Comparison of ENCODE assay signal across 21 cellular contexts in the genomic region with DNA sequence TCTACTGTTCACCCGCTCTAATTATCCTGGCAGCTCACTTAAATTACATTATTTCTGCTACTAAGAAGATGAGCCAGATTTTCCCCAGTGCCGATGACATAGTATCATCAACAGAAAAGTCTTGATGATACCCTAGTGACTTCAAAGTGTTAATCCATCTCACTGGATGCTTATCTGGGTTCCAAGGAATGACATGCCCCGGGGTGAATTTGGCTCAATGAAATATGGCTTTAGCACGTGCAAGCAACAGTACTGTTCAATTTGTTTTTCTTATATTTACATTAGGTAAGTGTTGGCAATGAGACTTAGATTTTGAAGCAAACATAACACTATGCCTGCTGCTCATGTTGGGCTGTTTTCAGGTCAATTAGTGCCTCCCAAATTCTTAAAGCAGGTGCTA.
A peak's percentile ranks its signal among the peaks of the same experiment; 100 is the strongest.
DNase-seq lines count a peak whose midpoint lies in the region; ATAC-seq and TF ChIP-seq lines count a peak whose summit lies in the region.
"Had no signal": no experiment of that assay in that cellular context is flagged by ENCODE, and none has a peak within 500 bp of the region (broad histone marks: within the 10 kb centered on the region; RNA-seq: fewer than 3 reads in every experiment).

No MANE protein-coding gene starts in this region.

- BruUV-seq in mammary epithelial cell (replicated peaks; lab: Mats Ljungman, UMichigan): no TSS peak
- no TSS peak for BruUV-seq in MCF 10A (replicated peaks; lab: Mats Ljungman, UMichigan)

- H3K9me3 Mint-ChIP-seq in MCF 10A (ENCODE audit: unreplicated experiment): no peaks in the 10 kb centered on the region
- peaks cover 4% of the 10 kb centered on the region for H3K9me3 Mint-ChIP-seq in activated T-helper 1 cell treated with anti-CD3 and anti-CD28 coated beads, Interleukin-12 subunit alpha, Interleukin-12 subunit beta, Interleukin-2, Interleukin-4 antibody, amounts not matched to agents 30 ng/mL and 10 ng/mL and 1 ng/mL, durations not matched to agents 14 hours and 24 hours and 36 hours
- H3K9me3 Mint-ChIP-seq in activated T-helper 2 cell treated with anti-CD3 and anti-CD28 coated beads, Interferon-gamma antibody, Interleukin-2, Interleukin-4, amounts not matched to agents 10 μg/mL and 5 μg/mL and 100 μg/mL, durations not matched to agents 14 hours and 24 hours and 36 hours: peaks cover 13% of the 10 kb centered on the region
- H3K9me3 Mint-ChIP-seq: activated CD4-positive, alpha-beta T cell treated with anti-CD3 and anti-CD28 coated beads, Interleukin-2, amount 10 ng/mL, durations not matched to agents 24 days and 14 days; CD8-positive, alpha-beta T cell had no signal

- no peak for ATAC-seq in HG02973 (IDR thresholded peaks at IDR 0.05; ENCODE audit: unreplicated experiment)
- ATAC-seq: CD8-positive, alpha-beta T cell; HCT116; left ventricle myocardium superior had no signal

- no peaks in the 10 kb centered on the region for H3K4me1 Mint-ChIP-seq in MCF 10A (ENCODE audit: insufficient read depth, unreplicated experiment)
- H3K4me1 Mint-ChIP-seq in activated T-helper 1 cell treated with anti-CD3 and anti-CD28 coated beads, Interleukin-12 subunit alpha, Interleukin-12 subunit beta, Interleukin-2, Interleukin-4 antibody, amounts not matched to agents 30 ng/mL and 10 ng/mL and 1 ng/mL, durations not matched to agents 14 hours and 24 hours and 36 hours (ENCODE audit: low read depth): no peaks in the 10 kb centered on the region
- no peaks in the 10 kb centered on the region for H3K4me1 Mint-ChIP-seq in activated T-helper 2 cell treated with anti-CD3 and anti-CD28 coated beads, Interferon-gamma antibody, Interleukin-2, Interleukin-4, amounts not matched to agents 10 μg/mL and 5 μg/mL and 100 μg/mL, durations not matched to agents 14 hours and 24 hours and 36 hours (ENCODE audit: low read depth)
- H3K4me1 Mint-ChIP-seq: activated CD4-positive, alpha-beta T cell treated with anti-CD3 and anti-CD28 coated beads, Interleukin-2, amount 10 ng/mL, durations not matched to agents 24 days and 14 days; naive B cell had no signal

- H3K27ac Mint-ChIP-seq in MCF 10A (ENCODE audit: low read depth, unreplicated experiment): no peak overlapping the region
- H3K27ac Mint-ChIP-seq in activated T-helper 1 cell treated with anti-CD3 and anti-CD28 coated beads, Interleukin-12 subunit alpha, Interleukin-12 subunit beta, Interleukin-2, Interleukin-4 antibody, amounts not matched to agents 30 ng/mL and 10 ng/mL and 1 ng/mL, durations not matched to agents 14 hours and 24 hours and 36 hours: no peak overlapping the region
- H3K27ac Mint-ChIP-seq in activated T-helper 2 cell treated with anti-CD3 and anti-CD28 coated beads, Interferon-gamma antibody, Interleukin-2, Interleukin-4, amounts not matched to agents 10 μg/mL and 5 μg/mL and 100 μg/mL, durations not matched to agents 14 hours and 24 hours and 36 hours: no peak overlapping the region
- H3K27ac Mint-ChIP-seq: activated CD4-positive, alpha-beta T cell treated with anti-CD3 and anti-CD28 coated beads, Interleukin-2, amount 10 ng/mL, durations not matched to agents 24 days and 14 days; brain; CD8-positive, alpha-beta T cell; naive B cell had no signal

- no peak overlapping the region for H3K9ac ChIP-seq in mammary epithelial cell (ENCODE audit: insufficient read depth, low read length)
- H3K9ac ChIP-seq: parathyroid adenoma had no signal

- POLR2A ChIA-PET in MCF 10A (lab: Yijun Ruan, JAX): no interaction called here

- no peaks in the 10 kb centered on the region for H3K9me3 ChIP-seq in mammary epithelial cell (replicated peaks; ENCODE audit: insufficient read depth, low read length)
- H3K9me3 ChIP-seq: vagina had no signal

- DNase-seq in mammary epithelial cell (no peak), MCF 10A (ENCODE audit: unreplicated experiment) (no peak), NCI-H774 (lab: John Stamatoyannopoulos, UW) (peak; percentile 30), fibroblast of pulmonary artery (ENCODE audit: low read depth) (peak; percentile 4), SHP77 (lab: John Stamatoyannopoulos, UW) (no peak)
- no peak for DNase-seq in activated T-helper 1 cell treated with anti-CD3 and anti-CD28 coated beads, Interleukin-12 subunit alpha, Interleukin-12 subunit beta, Interleukin-2, Interleukin-4 antibody, amounts not matched to agents 30 ng/mL and 10 ng/mL and 1 ng/mL, durations not matched to agents 14 hours and 24 hours and 36 hours (ENCODE audit: low spot score)
- no peak for DNase-seq in activated T-helper 2 cell treated with anti-CD3 and anti-CD28 coated beads, Interferon-gamma antibody, Interleukin-2, Interleukin-4, amounts not matched to agents 10 μg/mL and 5 μg/mL and 100 μg/mL, durations not matched to agents 14 hours and 24 hours and 36 hours (ENCODE audit: low spot score)
- DNase-seq: activated CD4-positive, alpha-beta T cell treated with anti-CD3 and anti-CD28 coated beads, Interleukin-2, amount 10 ng/mL, durations not matched to agents 24 days and 14 days; activated CD8-positive, alpha-beta memory T cell treated with anti-CD3 and anti-CD28 coated beads, Interleukin-2, amount 50 U/mL, for 48 hours; activated naive CD4-positive, alpha-beta T cell treated with Interleukin-2 at 50 U/mL for 16 hours; CD8-positive, alpha-beta T cell; left ventricle myocardium superior; naive B cell; NCI-H2171 treated with DMSO at 0.1 percent for 48 hours; stimulated activated CD4-positive, alpha-beta T cell treated with anti-CD3 and anti-CD28 coated beads, Interleukin-4, amount 100 ng/mL, for 1 hour; substantia nigra had no signal

- no peaks in the 10 kb centered on the region for H4K20me1 ChIP-seq in mammary epithelial cell (ENCODE audit: insufficient read depth, low read length)

- H2AFZ ChIP-seq in mammary epithelial cell (ENCODE audit: low read depth, low read length): peak overlapping the region; percentile 61
- H2AFZ ChIP-seq: parathyroid adenoma had no signal

- H3K36me3 Mint-ChIP-seq in MCF 10A (ENCODE audit: insufficient read depth, unreplicated experiment): no peaks in the 10 kb centered on the region
- H3K36me3 Mint-ChIP-seq in activated T-helper 1 cell treated with anti-CD3 and anti-CD28 coated beads, Interleukin-12 subunit alpha, Interleukin-12 subunit beta, Interleukin-2, Interleukin-4 antibody, amounts not matched to agents 30 ng/mL and 10 ng/mL and 1 ng/mL, durations not matched to agents 14 hours and 24 hours and 36 hours (ENCODE audit: low read depth): no peaks in the 10 kb centered on the region
- H3K36me3 Mint-ChIP-seq in activated T-helper 2 cell treated with anti-CD3 and anti-CD28 coated beads, Interferon-gamma antibody, Interleukin-2, Interleukin-4, amounts not matched to agents 10 μg/mL and 5 μg/mL and 100 μg/mL, durations not matched to agents 14 hours and 24 hours and 36 hours (ENCODE audit: low read depth): no peaks in the 10 kb centered on the region
- H3K36me3 Mint-ChIP-seq: brain; CD8-positive, alpha-beta T cell; naive B cell had no signal

- peaks cover 11% of the 10 kb centered on the region for H3K4me1 ChIP-seq in mammary epithelial cell (ENCODE audit: insufficient read depth, low read length)
- H3K4me1 ChIP-seq: parathyroid adenoma, vagina had no signal

- H3K27me3 ChIP-seq in mammary epithelial cell (ENCODE audit: insufficient read depth, low read length): no peaks in the 10 kb centered on the region
- H3K27me3 ChIP-seq: vagina had no signal

- no peak overlapping the region for H3K27ac ChIP-seq in mammary epithelial cell (ENCODE audit: insufficient read depth, low read depth, low read length)
- H3K27ac ChIP-seq: parathyroid adenoma, vagina had no signal

- peak overlapping the region; percentile 26 for H3K4me2 ChIP-seq in mammary epithelial cell (ENCODE audit: insufficient read depth, low read depth, low read length)

- dilution Hi-C loops in mammary epithelial cell (cut with HindIII; ENCODE audit: low sequenced_read_pairs): no loop called here

- TF ChIP-seq CTCF in mammary epithelial cell (conservative IDR thresholded peaks at IDR 0.05 in 1 of 2, IDR thresholded peaks at IDR 0.05 in 1 of 2; ENCODE audit: extremely low read depth in 1 of 2, insufficient read depth in 1 of 2, low read depth in 1 of 2, low read length in 2 of 2) (no peak), MCF 10A (IDR thresholded peaks at IDR 0.05; ENCODE audit: unreplicated experiment) (no peak), fibroblast of pulmonary artery (IDR thresholded peaks at IDR 0.05; ENCODE audit: low read length, missing control alignments) (no peak)

- 25% methylated on average over 4 of the region's 4 CpGs for WGBS in mammary epithelial cell (ENCODE audit: low coverage, missing lambda C conversion rate)

- intact Hi-C loops in mammary epithelial cell (cut with micrococcal nuclease) (no loop called here), MCF 10A (cut with micrococcal nuclease) (no loop called here)
- intact Hi-C loops in activated T-helper 1 cell treated with anti-CD3 and anti-CD28 coated beads, Interleukin-12 subunit alpha, Interleukin-12 subunit beta, Interleukin-2, Interleukin-4 antibody, amounts not matched to agents 30 ng/mL and 10 ng/mL and 1 ng/mL, durations not matched to agents 14 hours and 24 hours and 36 hours (cut with micrococcal nuclease): no loop called here
- intact Hi-C loops in activated T-helper 2 cell treated with anti-CD3 and anti-CD28 coated beads, Interferon-gamma antibody, Interleukin-2, Interleukin-4, amounts not matched to agents 10 μg/mL and 5 μg/mL and 100 μg/mL, durations not matched to agents 14 hours and 24 hours and 36 hours (cut with micrococcal nuclease): no loop called here

- no peaks in the 10 kb centered on the region for H3K27me3 Mint-ChIP-seq in MCF 10A (ENCODE audit: insufficient read depth, unreplicated experiment)
- no peaks in the 10 kb centered on the region for H3K27me3 Mint-ChIP-seq in activated T-helper 1 cell treated with anti-CD3 and anti-CD28 coated beads, Interleukin-12 subunit alpha, Interleukin-12 subunit beta, Interleukin-2, Interleukin-4 antibody, amounts not matched to agents 30 ng/mL and 10 ng/mL and 1 ng/mL, durations not matched to agents 14 hours and 24 hours and 36 hours (ENCODE audit: insufficient read depth)
- H3K27me3 Mint-ChIP-seq in activated T-helper 2 cell treated with anti-CD3 and anti-CD28 coated beads, Interferon-gamma antibody, Interleukin-2, Interleukin-4, amounts not matched to agents 10 μg/mL and 5 μg/mL and 100 μg/mL, durations not matched to agents 14 hours and 24 hours and 36 hours (ENCODE audit: low read depth): no peaks in the 10 kb centered on the region
- H3K27me3 Mint-ChIP-seq: activated CD4-positive, alpha-beta T cell treated with anti-CD3 and anti-CD28 coated beads, Interleukin-2, amount 10 ng/mL, durations not matched to agents 24 days and 14 days; brain; naive B cell had no signal

- in situ Hi-C loops in mammary epithelial cell (cut with MboI; ENCODE audit: low sequenced_read_pairs in 2 of 2): no loop called here

- H3K4me3 ChIP-seq in mammary epithelial cell (replicated peaks in 1 of 3; ENCODE audit: insufficient read depth in 1 of 3, low read depth in 2 of 3, low read length in 3 of 3) (no peak overlapping the region), fibroblast of pulmonary artery (replicated peaks; ENCODE audit: low read depth, low read length) (no peak overlapping the region)
- H3K4me3 ChIP-seq: vagina had no signal

- no peaks in the 10 kb centered on the region for H3K79me2 ChIP-seq in mammary epithelial cell (ENCODE audit: insufficient read depth, low read length)
- H3K79me2 ChIP-seq: parathyroid adenoma had no signal

- no peaks in the 10 kb centered on the region for H3K36me3 ChIP-seq in mammary epithelial cell (ENCODE audit: insufficient read depth, low read length)
- H3K36me3 ChIP-seq: vagina had no signal

- H3K4me3 Mint-ChIP-seq in MCF 10A (ENCODE audit: unreplicated experiment): no peak overlapping the region
- H3K4me3 Mint-ChIP-seq in activated T-helper 1 cell treated with anti-CD3 and anti-CD28 coated beads, Interleukin-12 subunit alpha, Interleukin-12 subunit beta, Interleukin-2, Interleukin-4 antibody, amounts not matched to agents 30 ng/mL and 10 ng/mL and 1 ng/mL, durations not matched to agents 14 hours and 24 hours and 36 hours: no peak overlapping the region
- no peak overlapping the region for H3K4me3 Mint-ChIP-seq in activated T-helper 2 cell treated with anti-CD3 and anti-CD28 coated beads, Interferon-gamma antibody, Interleukin-2, Interleukin-4, amounts not matched to agents 10 μg/mL and 5 μg/mL and 100 μg/mL, durations not matched to agents 14 hours and 24 hours and 36 hours (ENCODE audit: low read depth)
- H3K4me3 Mint-ChIP-seq: activated CD4-positive, alpha-beta T cell treated with anti-CD3 and anti-CD28 coated beads, Interleukin-2, amount 10 ng/mL, durations not matched to agents 24 days and 14 days; brain; CD8-positive, alpha-beta T cell; naive B cell had no signal

- CTCF ChIA-PET in mammary epithelial cell (lab: Charles Lee; ENCODE audit: low non-redundant PET): no interaction called here
- CTCF ChIA-PET in MCF 10A (lab: Yijun Ruan, JAX): no interaction called here

Comparison
In these comparisons a context has a peak if more than half of its experiments do, and no peak if none do; other contexts are left out.
1. DNase-seq: peak in NCI-H774 (single experiment) and fibroblast of pulmonary artery (single experiment); none in mammary epithelial cell (single experiment), MCF 10A (single experiment), SHP77 (0 of 2), activated T-helper 1 cell treated with anti-CD3 and anti-CD28 coated beads, Interleukin-12 subunit alpha, Interleukin-12 subunit beta, Interleukin-2, Interleukin-4 antibody, amounts not matched to agents 30 ng/mL and 10 ng/mL and 1 ng/mL, durations not matched to agents 14 hours and 24 hours and 36 hours (single experiment) and activated T-helper 2 cell treated with anti-CD3 and anti-CD28 coated beads, Interferon-gamma antibody, Interleukin-2, Interleukin-4, amounts not matched to agents 10 μg/mL and 5 μg/mL and 100 μg/mL, durations not matched to agents 14 hours and 24 hours and 36 hours (single experiment).